13 cellular contexts compared by ENCODE assay signal in the genomic region with DNA sequence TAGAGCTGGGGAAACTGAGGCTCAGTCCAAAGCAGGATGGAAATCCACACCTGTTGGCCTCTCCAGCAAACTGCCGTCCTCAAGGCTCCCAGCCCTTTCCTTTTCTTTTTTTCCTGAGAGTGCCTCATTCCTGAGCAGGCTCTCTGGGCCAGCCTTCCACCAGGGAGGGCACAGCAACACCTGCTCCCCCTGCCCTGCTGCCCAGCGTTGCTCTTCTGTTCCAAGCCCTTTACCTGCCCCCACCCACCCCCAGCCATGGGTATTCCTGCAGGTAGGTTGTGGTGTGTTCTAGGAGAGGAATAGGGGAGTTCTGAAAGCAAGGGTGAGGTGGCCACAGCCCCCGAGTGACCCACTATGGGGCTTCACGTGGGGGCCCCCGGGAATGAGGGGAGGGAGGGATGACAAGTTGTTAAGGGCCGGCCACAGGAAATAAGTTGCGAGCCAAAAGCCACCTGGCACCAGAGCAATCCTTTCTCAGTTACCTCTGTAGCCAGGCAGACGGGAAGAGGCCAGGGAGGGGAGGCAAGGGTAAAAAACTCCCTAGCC. TPM values are rescaled to one million over a fixed set of nuclear protein-coding genes. Genes with fewer than 3 reads are reported as not detected.
DNase-seq lines count a peak whose midpoint lies in the region; ATAC-seq and TF ChIP-seq lines count a peak whose summit lies in the region.
"Had no signal": no experiment of that assay in that cellular context is flagged by ENCODE, and none has a peak within 500 bp of the region (broad histone marks: within the 10 kb centered on the region; RNA-seq: fewer than 3 reads in every experiment).

No MANE protein-coding gene starts in this region.

- WGBS in upper lobe of left lung, 2 donors: 45 to 50% methylated on average over 8 of the region's 8 CpGs

- no peak for TF ChIP-seq POLR2A in upper lobe of left lung (IDR thresholded peaks at IDR 0.05)

- H3K27ac ChIP-seq in colonic mucosa (peak overlapping the region; percentile 7), muscle layer of duodenum (ENCODE audit: low read length) (peak overlapping the region; percentile 51), upper lobe of left lung (peak overlapping the region; percentile 81 to 90 (median 86))
- H3K27ac ChIP-seq: SK-N-MC had no signal

- intact Hi-C loops in Right ventricle myocardium superior (cut with DNase I): no loop called here
- intact Hi-C loops in left cardiac atrium (cut with DNase I): no loop called here
- intact Hi-C loops in colonic mucosa (cut with DNase I): no loop called here

- H3K4me1 ChIP-seq in colonic mucosa: peaks cover 13% of the 10 kb centered on the region
- peaks cover 25 to 33% of the 10 kb centered on the region in 2 donors for H3K4me1 ChIP-seq in muscle layer of duodenum (ENCODE audit: control insufficient read depth in 1 of 2, insufficient read depth in 2 of 2, low read length in 2 of 2)
- H3K4me1 ChIP-seq in upper lobe of left lung: peaks cover 74 to 94% (median 78%) of the 10 kb centered on the region in 4 donors
- H3K4me1 ChIP-seq: BE2C had no signal

- in situ Hi-C loops in KBM-7 (cut with MboI; ENCODE audit: low pct_unique_long_range_greater_than_20kb, low sequenced_read_pairs): no loop called here

- H3K9ac ChIP-seq in colonic mucosa (ENCODE audit: low read depth in 2 of 2, low read length in 2 of 2): no peak overlapping the region

- ATAC-seq in Right ventricle myocardium superior (ENCODE audit: poor library complexity) (no peak), left cardiac atrium (no peak), upper lobe of left lung (ENCODE audit: low FRiP score in 2 of 2) (no peak)

- DNase-seq in Right ventricle myocardium superior (peak; percentile 33), left cardiac atrium (no peak), colonic mucosa (no peak), upper lobe of left lung (no peak), KBM-7 (no peak), NCI-H2227 treated with DMSO at 0.1 percent for 48 hours (lab: John Stamatoyannopoulos, UW) (no peak)
- no peak for DNase-seq in stimulated activated CD4-positive, alpha-beta T cell treated with anti-CD3 and anti-CD28 coated beads, Interleukin-4, amount 100 ng/mL, for 24 hours
- DNase-seq: activated effector memory CD4-positive, alpha-beta T cell treated with anti-CD3 and anti-CD28 coated beads, Interleukin-2, amount 50 U/mL, for 16 hours; BE2C; NCI-H2029 treated with DMSO at 0.1 percent for 48 hours; stimulated activated CD4-positive, alpha-beta T cell treated with anti-CD3 and anti-CD28 coated beads, Interleukin-12 subunit alpha, Interleukin-12 subunit beta, amount 100 ng/mL, for 4 hours had no signal

- H3K9me3 ChIP-seq in colonic mucosa (no peaks in the 10 kb centered on the region), muscle layer of duodenum (ENCODE audit: control insufficient read depth in 1 of 2, low read length in 2 of 2) (no peaks in the 10 kb centered on the region), upper lobe of left lung (no peaks in the 10 kb centered on the region)
- H3K9me3 ChIP-seq: BE2C had no signal

- H3K4me3 ChIP-seq in colonic mucosa: no peak overlapping the region
- H3K4me3 ChIP-seq in muscle layer of duodenum (ENCODE audit: low read depth in 1 of 2, low read length in 2 of 2): no peak overlapping the region
- no peak overlapping the region for H3K4me3 ChIP-seq in upper lobe of left lung
- H3K4me3 ChIP-seq: SK-N-MC had no signal

- H3K36me3 ChIP-seq in colonic mucosa (no peaks in the 10 kb centered on the region), muscle layer of duodenum (ENCODE audit: control insufficient read depth in 1 of 2, insufficient read depth in 2 of 2, low read length in 2 of 2) (peaks cover 45 to 51% of the 10 kb centered on the region in 2 donors), upper lobe of left lung (peaks cover 3 to 84% (median 22%) of the 10 kb centered on the region in 4 donors)
- H3K36me3 ChIP-seq: BE2C had no signal

- H3K27me3 ChIP-seq in colonic mucosa: no peaks in the 10 kb centered on the region
- no peaks in the 10 kb centered on the region for H3K27me3 ChIP-seq in muscle layer of duodenum (ENCODE audit: low read depth, low read length)
- no peaks in the 10 kb centered on the region for H3K27me3 ChIP-seq in upper lobe of left lung
- H3K27me3 ChIP-seq: BE2C had no signal

- TF ChIP-seq EP300 in upper lobe of left lung (IDR thresholded peaks at IDR 0.05): no peak

- no peak for TF ChIP-seq CTCF in colonic mucosa (IDR thresholded peaks at IDR 0.05)
- TF ChIP-seq CTCF in upper lobe of left lung (IDR thresholded peaks at IDR 0.05): no peak

RNA-seq across cellular contexts. Expression of a gene that starts 19.3 kb away (rescaled TPM):
- total RNA-seq in Right ventricle myocardium superior (116 TPM), left cardiac atrium (10 to 100 TPM; 40.6 to 65.3 TPM), colonic mucosa (10 to 100 TPM; 41.2 to 42.8 TPM), upper lobe of left lung (100 to 1,000 TPM in 2 of 6 donors, 10 to 100 TPM in 4; 51.7 to 167 (median 92.5) TPM)

RNA-seq across cellular contexts. Expression of a gene that starts 34.5 kb away (rescaled TPM):
- 0.05 TPM for total RNA-seq in Right ventricle myocardium superior
- total RNA-seq in left cardiac atrium: under 1 TPM; 0.27 to 0.47 TPM
- total RNA-seq in colonic mucosa: under 1 TPM in 1 of 2 donors, not detected in 1; 0.07 TPM
- total RNA-seq in upper lobe of left lung: 1 to 10 TPM in 1 of 6 donors, under 1 TPM in 4, not detected in 1; 0.15 to 1.0 (median 0.44) TPM

Comparison
In these comparisons a context has a peak if more than half of its experiments do, and no peak if none do; other contexts are left out.
1. H3K27ac ChIP-seq: peak in every context shown above with its lines; median percentile 86 in upper lobe of left lung; 51 in muscle layer of duodenum; 7 in colonic mucosa.